ENCODE assay signal across 10 cellular contexts in genomic region chr3:13546667-13547171, GRCh38. TPM values are rescaled to one million over a fixed set of nuclear protein-coding genes. Genes with fewer than 3 reads are reported as not detected.
DNase-seq lines count a peak whose midpoint lies in the region; ATAC-seq and TF ChIP-seq lines count a peak whose summit lies in the region.
"Had no signal": no experiment of that assay in that cellular context is flagged by ENCODE, and none has a peak within 500 bp of the region (broad histone marks: within the 10 kb centered on the region; RNA-seq: fewer than 3 reads in every experiment).

No MANE protein-coding gene starts in this region.

- no peak overlapping the region for H2AK5ac ChIP-seq in mesendoderm (ENCODE audit: low read length)

- no peak for TF ChIP-seq POLR2A in erythroblast (IDR thresholded peaks at IDR 0.05; ENCODE audit: low read length)

- no peaks in the 10 kb centered on the region for H3K79me1 ChIP-seq in mesendoderm (ENCODE audit: low read length)

- no peak overlapping the region for H4K5ac ChIP-seq in mesendoderm (ENCODE audit: low read length)

- H3K4me3 ChIP-seq in BE2C (ENCODE audit: low read depth, low read length) (no peak overlapping the region), mesendoderm (ENCODE audit: low read length) (no peak overlapping the region)

- H3K18ac ChIP-seq in mesendoderm (ENCODE audit: low read length), result no peak overlapping the region

- no CpG with 5 or more reads among the region's 9 CpGs for WGBS in mesendoderm (ENCODE audit: extremely low coverage, insufficient coverage, low lambda C conversion rate)

- no peak for ATAC-seq in HG02642 (IDR thresholded peaks at IDR 0.05; ENCODE audit: poor library complexity, unreplicated experiment)
- ATAC-seq: naive thymus-derived CD8-positive, alpha-beta T cell had no signal

- peaks cover 9% of the 10 kb centered on the region for H3K4me1 ChIP-seq in BE2C
- peaks cover 26% of the 10 kb centered on the region for H3K4me1 ChIP-seq in mesendoderm (ENCODE audit: control insufficient read depth, low read depth, low read length)

- peak overlapping the region; percentile 25 for H3K4ac ChIP-seq in mesendoderm (ENCODE audit: low read depth, low read length)

- no peaks in the 10 kb centered on the region for H3K36me3 ChIP-seq in BE2C
- no peaks in the 10 kb centered on the region for H3K36me3 ChIP-seq in mesendoderm (ENCODE audit: control insufficient read depth, insufficient read depth, low read length)

- H2BK15ac ChIP-seq in mesendoderm (replicated peaks; ENCODE audit: low read depth), result no peak overlapping the region

- peak overlapping the region; percentile 55 for H3K27ac ChIP-seq in mesendoderm (ENCODE audit: low read depth, low read length)

- H3K9me3 ChIP-seq in BE2C, result no peaks in the 10 kb centered on the region

- H3K4me2 ChIP-seq in mesendoderm (ENCODE audit: low read length), result no peak overlapping the region

- H3K56ac ChIP-seq in mesendoderm (ENCODE audit: low read length), result peak overlapping the region; percentile 44

- H2BK5ac ChIP-seq in mesendoderm (ENCODE audit: low read length), result peak overlapping the region; percentile 75

- TF ChIP-seq CTCF in BE2C (IDR thresholded peaks at IDR 0.05; ENCODE audit: low read depth, low read length), result no peak

- H2BK120ac ChIP-seq in mesendoderm (ENCODE audit: low read depth, low read length), result no peak overlapping the region

- no peak overlapping the region for H3K23ac ChIP-seq in mesendoderm (ENCODE audit: low read length)

- H3K79me2 ChIP-seq in mesendoderm (ENCODE audit: control insufficient read depth, insufficient read depth, low read length), result no peaks in the 10 kb centered on the region

- DNase-seq in BE2C (peak; percentile 45), NCI-H69 (lab: John Stamatoyannopoulos, UW) (peak; percentile 13), erythroblast (lab: John Stamatoyannopoulos, UW) (peak; percentile 84 to 93), mesendoderm (peak; percentile 98), SW480 (ENCODE audit: low spot score) (no peak), amniotic stem cell (lab: John Stamatoyannopoulos, UW) (no peak)
- DNase-seq in stimulated activated CD4-positive, alpha-beta T cell treated with anti-CD3 and anti-CD28 coated beads, Interleukin-2, amount 100 ng/mL, for 24 hours, result no peak
- DNase-seq: activated CD4-positive, alpha-beta T cell treated with anti-CD3 and anti-CD28 coated beads, Interleukin-2, amount 50 U/mL, for 48 hours had no signal

- H3K9ac ChIP-seq in mesendoderm (ENCODE audit: low read length), result no peak overlapping the region

- H3K27me3 ChIP-seq in BE2C (no peaks in the 10 kb centered on the region), mesendoderm (ENCODE audit: insufficient read depth, low read length, poor library complexity) (no peaks in the 10 kb centered on the region)

- H4K8ac ChIP-seq in mesendoderm (ENCODE audit: low read depth, low read length), result no peak overlapping the region

RNA-seq across cellular contexts. Expression of gene FBLN2, which starts 2.2 kb away (rescaled TPM):
- not detected for polyA plus RNA-seq in BE2C (2012; ENCODE audit: insufficient read depth, insufficient read length, low read depth)
- 5.7 TPM for polyA plus RNA-seq in mesendoderm (2013, experiment 1 of 2)
- 5.4 TPM for polyA plus RNA-seq in mesendoderm (2013, experiment 2 of 2)

Comparison
In these comparisons a context has a peak if more than half of its experiments do, and no peak if none do; other contexts are left out.
1. DNase-seq: peak in BE2C (single experiment), NCI-H69 (single experiment), erythroblast (2 of 2) and mesendoderm (single experiment); none in stimulated activated CD4-positive, alpha-beta T cell treated with anti-CD3 and anti-CD28 coated beads, Interleukin-2, amount 100 ng/mL, for 24 hours (0 of 2), SW480 (single experiment) and amniotic stem cell (single experiment).